ENCODE assay signal across 20 cellular contexts in genomic region chr13:42864952-42865634, GRCh38.
DNase-seq lines count a peak whose midpoint lies in the region; ATAC-seq and TF ChIP-seq lines count a peak whose summit lies in the region.
"Had no signal": no experiment of that assay in that cellular context is flagged by ENCODE, and none has a peak within 500 bp of the region (broad histone marks: within the 10 kb centered on the region; RNA-seq: fewer than 3 reads in every experiment).

No MANE protein-coding gene starts in this region.

- WGBS in right cardiac atrium: 37% methylated on average over 9 of the region's 9 CpGs

- H3K36me3 ChIP-seq in right atrium auricular region: no peaks in the 10 kb centered on the region
- H3K36me3 ChIP-seq: BLaER1, left lung, MG63 had no signal

- H3K4me1 ChIP-seq in right atrium auricular region (peaks cover 0 to 12% of the 10 kb centered on the region in 2 donors), right cardiac atrium (ENCODE audit: control insufficient read depth, insufficient read depth, low read length) (peaks cover 3% of the 10 kb centered on the region)
- H3K4me1 ChIP-seq: BLaER1, foreskin keratinocyte, left lung had no signal

- ATAC-seq in Right ventricle myocardium inferior (peak; percentile 64), right cardiac atrium (peak; percentile 83 to 92), HG03159 (IDR thresholded peaks at IDR 0.05; ENCODE audit: unreplicated experiment) (no peak), GM21447 (IDR thresholded peaks at IDR 0.05; ENCODE audit: unreplicated experiment) (no peak)
- ATAC-seq: foreskin keratinocyte, HCT116, left lung had no signal

- H3K27ac ChIP-seq in right atrium auricular region (peak overlapping the region in 1 of 2 donors; percentile 8), right cardiac atrium (ENCODE audit: low read length) (no peak overlapping the region)
- H3K27ac ChIP-seq: BLaER1, foreskin keratinocyte had no signal

- DNase-seq in Right ventricle myocardium inferior (ENCODE audit: missing footprints) (no peak), right atrium auricular region (ENCODE audit: low spot score) (no peak), choroid plexus epithelial cell (ENCODE audit: low read depth) (no peak), right cardiac atrium (peak in 2 of 3 donors; percentile 58 to 60), NCI-H510A treated with DMSO at 0.1 percent for 48 hours (lab: John Stamatoyannopoulos, UW) (no peak), GOT3 (lab: John Stamatoyannopoulos, UW) (no peak)
- DNase-seq: activated effector memory CD4-positive, alpha-beta T cell treated with anti-CD3 and anti-CD28 coated beads, Interleukin-2, amount 50 U/mL, for 16 hours; cerebellar nuclear complex; foreskin keratinocyte; MG63; NCI-H2081 treated with DMSO at 0.1 percent for 48 hours; nephron progenitor cell; NK-92 treated with Interleukin-12 subunit alpha and Interleukin-12 subunit beta, amount 100 ng/mL, for 24 hours; posterior cingulate gyrus; trophoblast cell had no signal

- no peak for TF ChIP-seq CTCF in right atrium auricular region (IDR thresholded peaks at IDR 0.05)
- no peak for TF ChIP-seq CTCF in choroid plexus epithelial cell (conservative IDR thresholded peaks at IDR 0.05; ENCODE audit: low read depth, low read length)

- intact Hi-C loops in Right ventricle myocardium inferior (cut with DNase I) (no loop called here), right cardiac atrium (cut with DNase I) (no loop called here)

- no peaks in the 10 kb centered on the region for H3K9me3 ChIP-seq in right atrium auricular region
- no peaks in the 10 kb centered on the region for H3K9me3 ChIP-seq in right cardiac atrium (ENCODE audit: control insufficient read depth, low read length)
- H3K9me3 ChIP-seq: BLaER1, left lung, MG63 had no signal

- H3K4me3 ChIP-seq in right atrium auricular region (peak overlapping the region in 1 of 2 donors; percentile 24), choroid plexus epithelial cell (ENCODE audit: low read depth, low read length) (peak overlapping the region; percentile 8), right cardiac atrium (ENCODE audit: low read length) (no peak overlapping the region)
- H3K4me3 ChIP-seq: BLaER1, left lung, MG63 had no signal

- H3K27me3 ChIP-seq in right atrium auricular region: no peaks in the 10 kb centered on the region
- H3K27me3 ChIP-seq in right cardiac atrium (ENCODE audit: control insufficient read depth, insufficient read depth): no peaks in the 10 kb centered on the region
- H3K27me3 ChIP-seq: BLaER1, left lung, MG63 had no signal

Comparison
In these comparisons a context has a peak if more than half of its experiments do, and no peak if none do; other contexts are left out.
1. DNase-seq: peak in right cardiac atrium (2 of 3); none in Right ventricle myocardium inferior (single experiment), right atrium auricular region (single experiment), choroid plexus epithelial cell (single experiment), NCI-H510A treated with DMSO at 0.1 percent for 48 hours (single experiment) and GOT3 (single experiment).
2. ATAC-seq: peak in Right ventricle myocardium inferior (single experiment) and right cardiac atrium (2 of 2); none in HG03159 (single experiment) and GM21447 (single experiment).